8 cellular contexts compared by ENCODE assay signal in genomic region chr11:43880640-43881159, GRCh38.
DNase-seq lines count a peak whose midpoint lies in the region; ATAC-seq and TF ChIP-seq lines count a peak whose summit lies in the region.

Gene ALKBH3 (plus strand): TSS chr11:43880831. CDS start chr11:43882653, 1,822 bp downstream.

- DNase-seq in AG09309 (ENCODE audit: low read depth) (peak; percentile 75), NCI-H446 (lab: John Stamatoyannopoulos, UW) (peak; percentile 81 to 97), cerebellar cortex (ENCODE audit: low spot score) (peak; percentile 94), islet precursor cell (peak; percentile 95)
- DNase-seq in activated CD4-positive, CD25-positive, alpha-beta regulatory T cell treated with anti-CD3 and anti-CD28 coated beads, Interleukin-2, amount 50 U/mL, for 72 hours, result peak; percentile 88
- DNase-seq in stimulated activated CD4-positive, alpha-beta T cell treated with anti-CD3 and anti-CD28 coated beads, Interleukin-12 subunit alpha, Interleukin-12 subunit beta, amount 100 ng/mL, for 4 hours, result peak; percentile 86

- peak; percentile 100 for ATAC-seq in GM19023 (IDR thresholded peaks at IDR 0.05; ENCODE audit: unreplicated experiment)
- peak; percentile 99 for ATAC-seq in HG03175 (IDR thresholded peaks at IDR 0.05; ENCODE audit: unreplicated experiment)

- no peak for TF ChIP-seq CTCF in AG09309 (IDR thresholded peaks at IDR 0.05; ENCODE audit: control insufficient read depth, insufficient read depth, low read depth, low read length, missing control alignments)

- peak within 1 kb of the TSS; percentile 67 for H3K4me3 ChIP-seq in AG09309 (ENCODE audit: control insufficient read depth, low read depth, low read length)

Comparison
In these comparisons a context has a peak if more than half of its experiments do, and no peak if none do; other contexts are left out.
1. Peak in every context shown above with its lines: DNase-seq, ATAC-seq and H3K4me3 ChIP-seq.